Comparison of ENCODE assay signal across 35 cellular contexts in the genomic region with DNA sequence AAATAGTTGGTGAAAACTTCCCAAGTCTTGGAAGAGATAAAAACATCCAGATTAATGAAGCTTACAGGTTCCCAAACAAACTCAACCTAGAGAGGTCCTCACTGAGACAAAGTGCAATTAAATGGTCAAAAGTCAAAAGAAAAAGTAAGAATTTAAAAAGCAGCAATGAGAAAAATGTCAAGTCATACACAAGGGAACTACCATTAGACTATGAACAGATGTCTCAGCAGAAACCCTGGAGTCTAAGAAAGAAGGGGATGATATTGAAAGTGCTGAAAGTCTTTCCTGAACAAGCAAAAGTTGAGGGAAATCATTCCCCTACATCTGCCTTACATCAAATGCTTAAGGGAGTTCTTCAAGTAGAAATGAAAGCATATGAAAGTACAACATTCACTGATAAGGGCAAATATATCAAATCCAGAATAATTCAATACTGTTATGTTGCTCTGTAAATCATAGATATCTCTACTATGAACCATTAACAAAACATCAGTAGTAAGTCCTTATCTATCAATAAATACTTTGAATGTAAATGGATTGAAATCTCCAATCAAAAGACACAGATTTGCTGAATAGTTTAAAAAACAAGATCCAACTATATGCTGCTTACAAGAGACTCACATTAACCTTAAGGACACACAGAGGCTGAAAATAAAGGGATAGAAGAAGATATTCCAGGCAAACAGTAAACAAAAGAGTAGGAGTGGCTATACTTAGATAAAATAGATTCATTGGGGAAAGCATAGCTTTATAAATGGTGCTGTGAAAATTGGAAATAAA.
"Had no signal": no experiment of that assay in that cellular context is flagged by ENCODE, and none has a peak within 500 bp of the region (broad histone marks: within the 10 kb centered on the region; RNA-seq: fewer than 3 reads in every experiment).

No MANE protein-coding gene starts in this region.

- H3K27me3 ChIP-seq: MG63 had no signal

- H3K4me3 ChIP-seq: MG63 had no signal

- DNase-seq: Karpas-422, Kasumi-1, MG63, MM.1S, MV-4-11, NCI-H1048, NCI-H1092, NCI-H1092 treated with DMSO at 0.1 percent for 48 hours, NCI-H1105, NCI-H1105 treated with DMSO at 0.1 percent for 48 hours, NCI-H1417, NCI-H1417 treated with DMSO at 0.1 percent for 48 hours, NCI-H1436, NCI-H1436 treated with DMSO at 0.1 percent for 48 hours, NCI-H146, NCI-H1694, NCI-H1694 treated with DMSO at 0.1 percent for 48 hours, NCI-H187, NCI-H187 treated with DMSO at 0.1 percent for 48 hours, NCI-H1930, NCI-H2029, NCI-H2029 treated with DMSO at 0.1 percent for 48 hours, NCI-H2081, NCI-H2081 treated with DMSO at 0.1 percent for 48 hours, NCI-H2107, NCI-H2171, NCI-H2171 treated with DMSO at 0.1 percent for 48 hours, NCI-H2227 treated with DMSO at 0.1 percent for 48 hours, NCI-H226, NCI-H345, NCI-H446, NCI-H446 treated with DMSO at 0.1 percent for 48 hours, NCI-H510A, NCI-H510A treated with DMSO at 0.1 percent for 48 hours, NCI-H524 had no signal

- H3K36me3 ChIP-seq: MG63 had no signal

- H3K9me3 ChIP-seq: MG63 had no signal
